ENCODE assay signal across 23 cellular contexts in genomic region chr5:173053041-173053440, GRCh38.
"Had no signal": no experiment of that assay in that cellular context is flagged by ENCODE, and none has a peak within 500 bp of the region (broad histone marks: within the 10 kb centered on the region; RNA-seq: fewer than 3 reads in every experiment).

No MANE protein-coding gene starts in this region.

- H3K4me3 ChIP-seq: adrenal gland, breast epithelium, lower lobe of right lung, suprapubic skin, transverse colon, vagina had no signal

- H3K36me3 ChIP-seq: adrenal gland, breast epithelium, lower lobe of right lung, suprapubic skin, transverse colon, vagina had no signal

- FAIRE-seq: astrocyte, frontal cortex, keratinocyte had no signal

- H3K9me3 ChIP-seq: adrenal gland, breast epithelium, lower lobe of right lung, suprapubic skin, transverse colon, vagina had no signal

- DNase-seq: activated CD4-positive, alpha-beta T cell treated with anti-CD3 and anti-CD28 coated beads, Interleukin-2, amount 10 ng/mL, durations not matched to agents 24 days and 14 days; activated CD8-positive, alpha-beta T cell treated with anti-CD3 and anti-CD28 coated beads, Interleukin-2, amount 10 ng/mL, durations not matched to agents 7 days and 5 days; activated effector memory CD4-positive, alpha-beta T cell treated with Interleukin-2 at 50 U/mL for 16 hours; activated T-cell treated with anti-CD3 and anti-CD28 coated beads, Interleukin-2, amount 50 U/mL, for 24 hours; adrenal gland; cortex of kidney; effector CD8-positive, alpha-beta T cell; head of caudate nucleus; lower lobe of right lung; midbrain; nephron progenitor cell; occipital lobe; stimulated activated CD4-positive, alpha-beta T cell treated with anti-CD3 and anti-CD28 coated beads, Interleukin-2, amount 100 ng/mL, for 24 hours; transverse colon had no signal

- ATAC-seq: activated CD8-positive, alpha-beta T cell treated with anti-CD3 and anti-CD28 coated beads, Interleukin-2, amount 10 ng/mL, durations not matched to agents 7 days and 5 days; activated naive CD4-positive, alpha-beta T cell treated with anti-CD3 and anti-CD28 coated beads, Interleukin-2, amount 50 U/mL, for 72 hours; lower lobe of right lung had no signal

- H3K36me3 Mint-ChIP-seq: activated naive CD4-positive, alpha-beta T cell treated with anti-CD3 and anti-CD28 coated beads, Interleukin-2, amount 50 U/mL, for 72 hours had no signal

- H3K27ac Mint-ChIP-seq: activated CD4-positive, alpha-beta T cell treated with anti-CD3 and anti-CD28 coated beads, Interleukin-2, amount 10 ng/mL, durations not matched to agents 24 days and 14 days; activated CD8-positive, alpha-beta T cell treated with anti-CD3 and anti-CD28 coated beads, Interleukin-2, amount 10 ng/mL, durations not matched to agents 7 days and 5 days; activated naive CD4-positive, alpha-beta T cell treated with anti-CD3 and anti-CD28 coated beads, Interleukin-2, amount 50 U/mL, for 72 hours; activated T-cell treated with anti-CD3 and anti-CD28 coated beads, Interleukin-2, amount 50 U/mL, for 24 hours; nephron progenitor cell; stimulated activated naive CD8-positive, alpha-beta T cell treated with anti-CD3 and anti-CD28 coated beads, Interleukin-15, Interleukin-2, amounts not matched to agents 100 ng/mL and 50 ng/mL, for 24 hours; T-helper 1 cell treated with Interleukin-12 subunit alpha and Interleukin-12 subunit beta and Interleukin-4 antibody, amounts not matched to agents 30 μg/mL and 1 μg/mL, for 36 hours had no signal

- H3K27me3 ChIP-seq: adrenal gland, breast epithelium, suprapubic skin, transverse colon, vagina had no signal

- H3K4me1 ChIP-seq: breast epithelium had no signal

- H3K27ac ChIP-seq: adrenal gland, breast epithelium, lower lobe of right lung, suprapubic skin, transverse colon, vagina had no signal

- H3K27me3 Mint-ChIP-seq: activated T-cell treated with anti-CD3 and anti-CD28 coated beads, Interleukin-2, amount 50 U/mL, for 24 hours; stimulated activated naive CD8-positive, alpha-beta T cell treated with anti-CD3 and anti-CD28 coated beads, Interleukin-15, Interleukin-2, amounts not matched to agents 100 ng/mL and 50 ng/mL, for 24 hours had no signal

- H3K9me3 Mint-ChIP-seq: activated CD4-positive, alpha-beta T cell treated with anti-CD3 and anti-CD28 coated beads, Interleukin-2, amount 10 ng/mL, durations not matched to agents 24 days and 14 days; activated naive CD4-positive, alpha-beta T cell treated with anti-CD3 and anti-CD28 coated beads, Interleukin-2, amount 50 U/mL, for 72 hours; activated T-cell treated with anti-CD3 and anti-CD28 coated beads, Interleukin-2, amount 50 U/mL, for 24 hours; nephron progenitor cell; stimulated activated naive CD8-positive, alpha-beta T cell treated with anti-CD3 and anti-CD28 coated beads, Interleukin-15, Interleukin-2, amounts not matched to agents 100 ng/mL and 50 ng/mL, for 24 hours; T-helper 1 cell treated with Interleukin-12 subunit alpha and Interleukin-12 subunit beta and Interleukin-4 antibody, amounts not matched to agents 30 μg/mL and 1 μg/mL, for 36 hours had no signal

- H3K4me3 Mint-ChIP-seq: activated CD4-positive, alpha-beta T cell treated with anti-CD3 and anti-CD28 coated beads, Interleukin-2, amount 10 ng/mL, durations not matched to agents 24 days and 14 days; activated CD8-positive, alpha-beta T cell treated with anti-CD3 and anti-CD28 coated beads, Interleukin-2, amount 10 ng/mL, durations not matched to agents 7 days and 5 days; activated T-cell treated with anti-CD3 and anti-CD28 coated beads, Interleukin-2, amount 50 U/mL, for 24 hours; nephron progenitor cell; stimulated activated naive CD8-positive, alpha-beta T cell treated with anti-CD3 and anti-CD28 coated beads, Interleukin-15, Interleukin-2, amounts not matched to agents 100 ng/mL and 50 ng/mL, for 24 hours; T-helper 1 cell treated with Interleukin-12 subunit alpha and Interleukin-12 subunit beta and Interleukin-4 antibody, amounts not matched to agents 30 μg/mL and 1 μg/mL, for 36 hours had no signal
